In genomic region chr14:102524451-102525212, GRCh38 we compare ENCODE assay signal across 8 cellular contexts. TPM values are rescaled to one million over a fixed set of nuclear protein-coding genes. Genes with fewer than 3 reads are reported as not detected.
DNase-seq lines count a peak whose midpoint lies in the region; ATAC-seq and TF ChIP-seq lines count a peak whose summit lies in the region.

No MANE protein-coding gene starts in this region.

- TSS peak; percentile 91 for BruUV-seq in PC-3 (replicated peaks; lab: Mats Ljungman, UMichigan)

- H3K9me2 ChIP-seq in PC-3 (replicated peaks; ENCODE audit: low read length), result no peaks in the 10 kb centered on the region

- WGBS in esophagus squamous epithelium, 2 donors, result 0% methylated on average over 17 of the region's 32 CpGs

- DNase-seq in DMS53 (lab: John Stamatoyannopoulos, UW) (peak; percentile 98), PC-3 (peak; percentile 99), esophagus squamous epithelium (lab: John Stamatoyannopoulos, UW) (peak; percentile 79), myocyte (ENCODE audit: low read depth) (peak; percentile 99)
- peak; percentile 91 for DNase-seq in activated T-cell treated with anti-CD3 and anti-CD28 coated beads, Interleukin-2, amount 50 U/mL, for 4 hours
- DNase-seq in stimulated activated CD8-positive, alpha-beta memory T cell treated with anti-CD3 and anti-CD28 coated beads, Interleukin-7, amount 100 ng/mL, for 48 hours (ENCODE audit: extremely low read depth in 1 of 2, low read depth in 1 of 2), result peak; percentile 91 to 98

- H2AFZ ChIP-seq in PC-3 (ENCODE audit: low read length), result peak overlapping the region; percentile 62

- peak in 2 of 4 donors; percentile 4 to 62 for TF ChIP-seq POLR2A in esophagus squamous epithelium (IDR thresholded peaks at IDR 0.05)

- peak overlapping the region; percentile 85 for H3K4me2 ChIP-seq in PC-3 (ENCODE audit: low read length)

- intact Hi-C loops in PC-3 (cut with micrococcal nuclease) (loop anchor here (1.0 to 2.0 kb wide), 2 partner anchors 68 to 170 kb away; partner anchors contain the start of gene RCOR1), esophagus squamous epithelium (cut with DNase I) (loop anchor here (5.0 kb wide), 1 partner anchor 68 kb away; the partner anchor contains the start of gene RCOR1)

- peak; percentile 96 for ATAC-seq in GM21576 (IDR thresholded peaks at IDR 0.05; ENCODE audit: unreplicated experiment)
- ATAC-seq in PC-3, result peak; percentile 86
- ATAC-seq in activated T-cell treated with anti-CD3 and anti-CD28 coated beads, Interleukin-2, amount 50 U/mL, for 4 hours, result peak; percentile 96 to 97

- H3K36me3 ChIP-seq in PC-3 (ENCODE audit: low read depth, low read length), result no peaks in the 10 kb centered on the region
- H3K36me3 ChIP-seq in esophagus squamous epithelium, result no peaks in the 10 kb centered on the region

- H3K9ac ChIP-seq in PC-3 (ENCODE audit: low read length), result peak overlapping the region; percentile 79

- no peaks in the 10 kb centered on the region for H4K20me1 ChIP-seq in PC-3 (ENCODE audit: low read length)

- H3K9me3 Mint-ChIP-seq in activated T-cell treated with anti-CD3 and anti-CD28 coated beads, Interleukin-2, amount 50 U/mL, for 4 hours, result no peaks in the 10 kb centered on the region

- TF ChIP-seq CTCF in PC-3 (conservative IDR thresholded peaks at IDR 0.05; ENCODE audit: low read depth, low read length), result peak; percentile 96
- peak; percentile 95 to 100 (median 100) for TF ChIP-seq CTCF in esophagus squamous epithelium (IDR thresholded peaks at IDR 0.05)

- H3K79me2 ChIP-seq in PC-3 (ENCODE audit: low read length), result no peaks in the 10 kb centered on the region

- H3K4me1 ChIP-seq in PC-3 (ENCODE audit: insufficient read depth, low read length) (peaks cover 36% of the 10 kb centered on the region), esophagus squamous epithelium (peaks cover 15 to 46% (median 21%) of the 10 kb centered on the region in 3 donors)

- peak overlapping the region; percentile 70 for H3K4me3 Mint-ChIP-seq in activated T-cell treated with anti-CD3 and anti-CD28 coated beads, Interleukin-2, amount 50 U/mL, for 4 hours

- H3K4me3 ChIP-seq in PC-3 (ENCODE audit: low read length), result peak overlapping the region; percentile 68
- H3K4me3 ChIP-seq in esophagus squamous epithelium, result peak overlapping the region; percentile 42 to 76 (median 60)

- TF ChIP-seq RAD21 in Ishikawa (IDR thresholded peaks at IDR 0.05; ENCODE audit: low read depth), result peak; percentile 88

- H3K27ac ChIP-seq in PC-3 (ENCODE audit: low read length), result peak overlapping the region; percentile 89
- peak overlapping the region; percentile 88 to 97 (median 96) for H3K27ac ChIP-seq in esophagus squamous epithelium

- POLR2A ChIA-PET in PC-3 (lab: Charles Lee; ENCODE audit: unreplicated experiment), result interaction anchor here (0.6 to 1.0 kb wide), 4 partner anchors 19 to 184 kb away, joined by 3 to 12 read pairs (median 4); no protein-coding TSS in a partner anchor

- H3K9me3 ChIP-seq in PC-3 (ENCODE audit: low read length), result no peaks in the 10 kb centered on the region
- no peaks in the 10 kb centered on the region for H3K9me3 ChIP-seq in esophagus squamous epithelium

- H3K36me3 Mint-ChIP-seq in activated T-cell treated with anti-CD3 and anti-CD28 coated beads, Interleukin-2, amount 50 U/mL, for 4 hours (ENCODE audit: insufficient read depth), result no peaks in the 10 kb centered on the region

- TF ChIP-seq EP300 in Ishikawa (IDR thresholded peaks at IDR 0.05; ENCODE audit: borderline replicate concordance), result no peak

- no peaks in the 10 kb centered on the region for H3K27me3 Mint-ChIP-seq in activated T-cell treated with anti-CD3 and anti-CD28 coated beads, Interleukin-2, amount 50 U/mL, for 4 hours (ENCODE audit: low read depth)

- CTCF ChIA-PET in PC-3 (lab: Charles Lee), result interaction anchor here (0.6 to 1.7 kb wide), 5 partner anchors 67 to 170 kb away, joined by 3 to 13 read pairs (median 4); no protein-coding TSS in a partner anchor

- H3K27me3 ChIP-seq in PC-3 (ENCODE audit: low read length) (no peaks in the 10 kb centered on the region), esophagus squamous epithelium (no peaks in the 10 kb centered on the region)

- peaks cover 27% of the 10 kb centered on the region for H3K4me1 Mint-ChIP-seq in activated T-cell treated with anti-CD3 and anti-CD28 coated beads, Interleukin-2, amount 50 U/mL, for 4 hours (ENCODE audit: low read depth)

- no peaks in the 10 kb centered on the region for H3F3A ChIP-seq in PC-3 (ENCODE audit: low read length, unreplicated experiment)

TF ChIP-seq in Ishikawa, 13 proteins besides CTCF, POLR2A, EP300 and RAD21:
- TF ChIP-seq NFIC (IDR thresholded peaks at IDR 0.05) (peak; percentile 87), YY1 (IDR thresholded peaks at IDR 0.05; ENCODE audit: low read depth) (no peak), REST (IDR thresholded peaks at IDR 0.05; ENCODE audit: low read depth) (no peak), TCF12 (IDR thresholded peaks at IDR 0.05; ENCODE audit: low read depth) (no peak), EGR1 (IDR thresholded peaks at IDR 0.05) (no peak), ZBTB7A (IDR thresholded peaks at IDR 0.05; ENCODE audit: low read depth) (no peak), MAX (IDR thresholded peaks at IDR 0.05) (peak; percentile 78; the same call in 1 of the 2 replicates), CEBPB (IDR thresholded peaks at IDR 0.05) (no peak), FOXM1 (IDR thresholded peaks at IDR 0.05; ENCODE audit: borderline replicate concordance, low read depth) (no peak), TAF1 (IDR thresholded peaks at IDR 0.05; ENCODE audit: low read depth) (peak; percentile 76), CREB1 (IDR thresholded peaks at IDR 0.05; ENCODE audit: low read depth) (no peak), TEAD4 (IDR thresholded peaks at IDR 0.05) (no peak), USF1 (IDR thresholded peaks at IDR 0.05) (peak; percentile 94)

RNA-seq across cellular contexts. Expression of gene ANKRD9, which starts 15.1 kb away (rescaled TPM):
- total RNA-seq in PC-3 (2014; rRNA removed) (52.6 and 87.6 TPM in 2 replicates), esophagus squamous epithelium (10 to 100 TPM; 20.0 to 39.0 (median 30.2) TPM), myocyte (101 and 113 TPM in 2 replicates)
- 10 to 100 TPM in 1 of 3 donors, 1 to 10 TPM in 2; 6.7 to 11.0 (median 8.7) TPM for total RNA-seq in activated T-cell treated with anti-CD3 and anti-CD28 coated beads, Interleukin-2, amount 50 U/mL, for 4 hours
- polyA plus RNA-seq in myocyte (2012), result 17.6 TPM

Comparison
In these comparisons a context has a peak if more than half of its experiments do, and no peak if none do; other contexts are left out.
1. Peak in every context shown above with its lines: DNase-seq, ATAC-seq, H3K4me3 ChIP-seq and H3K27ac ChIP-seq.